ENCODE assay signal across 8 cellular contexts in the genomic region with DNA sequence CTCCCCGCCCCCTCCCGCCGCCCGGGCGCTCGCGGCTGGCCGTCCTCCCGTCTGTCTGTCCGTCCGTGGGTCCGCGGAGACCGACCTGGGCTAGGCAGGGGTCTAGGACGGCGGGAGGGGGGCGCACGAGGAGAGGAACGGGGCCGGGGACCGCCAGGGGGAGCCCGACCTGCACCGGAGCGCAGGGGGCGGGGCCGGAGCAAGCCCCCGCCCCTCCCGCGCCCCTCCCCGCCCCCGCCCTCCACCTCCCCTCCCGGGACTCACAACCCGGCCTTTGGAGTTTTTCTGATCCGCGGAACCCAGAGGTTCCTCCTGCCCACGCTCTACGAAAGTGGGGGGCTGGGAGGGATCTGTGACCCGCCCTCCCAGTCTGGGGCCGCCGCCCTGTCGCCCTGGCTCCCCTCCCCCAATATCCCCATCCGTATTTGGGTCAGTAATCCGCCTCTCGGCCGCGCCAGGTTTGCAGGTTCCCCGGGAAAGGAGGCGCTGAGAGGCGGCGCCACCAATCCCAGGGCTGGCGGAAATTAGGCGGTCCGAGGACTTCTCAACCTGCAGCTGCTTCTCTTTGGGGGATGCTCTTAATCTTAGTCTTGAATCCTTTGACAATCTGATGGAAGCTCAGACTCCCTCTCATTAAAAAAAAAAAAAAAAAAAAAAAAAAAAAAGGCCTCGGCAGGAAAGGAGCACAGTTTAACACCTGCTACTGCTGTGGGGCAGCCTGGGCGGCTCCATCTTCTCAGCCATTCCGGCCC.
DNase-seq lines count a peak whose midpoint lies in the region; ATAC-seq and TF ChIP-seq lines count a peak whose summit lies in the region.

No MANE protein-coding gene starts in this region.

- H3K4me3 Mint-ChIP-seq in nephron = peak overlapping the region; percentile 79 to 87 (median 86)

- H3K36me3 ChIP-seq in NT2/D1 (ENCODE audit: insufficient read depth, insufficient read length, low read length) = no peaks in the 10 kb centered on the region

- H3K4me3 ChIP-seq in NT2/D1 (ENCODE audit: insufficient read length, low read depth) (peak overlapping the region; percentile 42), fibroblast of mammary gland (ENCODE audit: control insufficient read depth, low read depth, low read length) (peak overlapping the region; percentile 7)

- peaks cover 30% of the 10 kb centered on the region for H3K27me3 ChIP-seq in NT2/D1 (ENCODE audit: insufficient read depth, insufficient read length)

- no peaks in the 10 kb centered on the region; the same call in 1 of the 2 replicates for H3K9me3 ChIP-seq in NT2/D1 (ENCODE audit: insufficient read depth, low read length)

- H3K27me3 Mint-ChIP-seq in nephron (ENCODE audit: low read depth) = peaks cover 53% of the 10 kb centered on the region

- no peaks in the 10 kb centered on the region for H3K4me1 Mint-ChIP-seq in nephron

- H3K27ac Mint-ChIP-seq in nephron = no peak overlapping the region

- H3K9ac ChIP-seq in NT2/D1 (ENCODE audit: insufficient read length, low read depth) = peak overlapping the region; percentile 72

- ATAC-seq in GM21360 (IDR thresholded peaks at IDR 0.05; ENCODE audit: unreplicated experiment) = peak; percentile 56
- peak; percentile 78 for ATAC-seq in stimulated activated naive CD8-positive, alpha-beta T cell treated with anti-CD3 and anti-CD28 coated beads, Interleukin-15, Interleukin-2, amounts not matched to agents 100 U/mL and 50 U/mL, for 24 hours

- no peaks in the 10 kb centered on the region for H3K36me3 Mint-ChIP-seq in nephron (ENCODE audit: low read depth)

- peaks cover 19% of the 10 kb centered on the region for H3K4me1 ChIP-seq in NT2/D1 (ENCODE audit: insufficient read depth, insufficient read length)

- no peak for TF ChIP-seq CTCF in fibroblast of mammary gland (conservative IDR thresholded peaks at IDR 0.05; ENCODE audit: control insufficient read depth, insufficient read depth, low read depth, low read length)
- TF ChIP-seq CTCF in nephron (IDR thresholded peaks at IDR 0.05; ENCODE audit: unreplicated experiment in 3 of 3) = peak; percentile 77 to 84 (median 78)

- H3K9me3 Mint-ChIP-seq in nephron = no peaks in the 10 kb centered on the region

- DNase-seq in CD1c-positive myeloid dendritic cell (ENCODE audit: extremely low spot score) (peak; percentile 67), HuH-7.5 (ENCODE audit: low spot score) (peak; percentile 78), NT2/D1 (ENCODE audit: low read depth, low spot score) (peak; percentile 68), fibroblast of mammary gland (ENCODE audit: low read depth) (no peak)
- peak; percentile 79 to 86 for DNase-seq in activated T-cell treated with anti-CD3 and anti-CD28 coated beads, Interleukin-2, amount 50 U/mL, for 48 hours
- peak; percentile 88 for DNase-seq in stimulated activated naive CD8-positive, alpha-beta T cell treated with anti-CD3 and anti-CD28 coated beads, Interleukin-15, Interleukin-2, amounts not matched to agents 100 U/mL and 50 U/mL, for 24 hours
